ENCODE assay signal across 29 cellular contexts in genomic region chr12:33944703-33945437, GRCh38.
"Had no signal": no experiment of that assay in that cellular context is flagged by ENCODE, and none has a peak within 500 bp of the region (broad histone marks: within the 10 kb centered on the region; RNA-seq: fewer than 3 reads in every experiment).

No MANE protein-coding gene starts in this region.

- H3K27me3 ChIP-seq: body of pancreas, cardiac muscle cell, colonic mucosa, gastroesophageal sphincter, neural progenitor cell, right atrium auricular region, transverse colon, vagina had no signal

- H3K4me3 Mint-ChIP-seq: activated naive CD8-positive, alpha-beta T cell; memory B cell; natural killer cell; neural progenitor cell; T-helper 1 cell treated with Interleukin-12 subunit alpha and Interleukin-12 subunit beta and Interleukin-4 antibody, amounts not matched to agents 30 μg/mL and 1 μg/mL, for 36 hours had no signal

- H3K27me3 Mint-ChIP-seq: activated naive CD8-positive, alpha-beta T cell had no signal

- H2AFZ ChIP-seq: neural progenitor cell, parathyroid adenoma had no signal

- H3K4me3 ChIP-seq: body of pancreas, cardiac muscle cell, colonic mucosa, gastroesophageal sphincter, neural progenitor cell, right atrium auricular region, transverse colon, vagina had no signal

- H3K9me3 ChIP-seq: body of pancreas, colonic mucosa had no signal

- DNase-seq: activated CD4-positive, alpha-beta T cell treated with anti-CD3 and anti-CD28 coated beads for 4 hours; activated CD4-positive, alpha-beta T cell treated with anti-CD3 and anti-CD28 coated beads, Interleukin-2, amount 50 U/mL, for 4 hours; activated CD8-positive, alpha-beta memory T cell treated with anti-CD3 and anti-CD28 coated beads for 24 hours; activated effector memory CD4-positive, alpha-beta T cell treated with Interleukin-2 at 50 U/mL for 16 hours; activated naive CD4-positive, alpha-beta T cell treated with Interleukin-2 at 50 U/mL for 16 hours; anterior cingulate cortex; body of pancreas; cerebellar nuclear complex; colonic mucosa; effector CD8-positive, alpha-beta T cell; hippocampal formation; left cardiac atrium; natural killer cell; occipital lobe; stimulated activated CD4-positive, alpha-beta T cell treated with anti-CD3 and anti-CD28 coated beads, Interleukin-15, amount 100 ng/mL, for 24 hours; stimulated activated CD4-positive, alpha-beta T cell treated with anti-CD3 and anti-CD28 coated beads, Interleukin-2, amount 100 ng/mL, for 24 hours; stimulated activated naive CD4-positive, alpha-beta T cell; T-helper 9 cell; transverse colon had no signal

- ATAC-seq: body of pancreas, gastroesophageal sphincter, left cardiac atrium, natural killer cell had no signal

- H3K9ac ChIP-seq: neural progenitor cell, parathyroid adenoma had no signal

- H3K27ac Mint-ChIP-seq: activated naive CD8-positive, alpha-beta T cell; memory B cell; natural killer cell; neural progenitor cell; T-helper 1 cell treated with Interleukin-12 subunit alpha and Interleukin-12 subunit beta and Interleukin-4 antibody, amounts not matched to agents 30 μg/mL and 1 μg/mL, for 36 hours had no signal

- H3K36me3 Mint-ChIP-seq: memory B cell, neural progenitor cell had no signal

- H3K4me2 ChIP-seq: neural progenitor cell had no signal

- H3K36me3 ChIP-seq: cardiac muscle cell, colonic mucosa, gastroesophageal sphincter, neural progenitor cell, right atrium auricular region, transverse colon, vagina had no signal

- H3K4me1 Mint-ChIP-seq: memory B cell, natural killer cell, neural progenitor cell had no signal

- H3K27ac ChIP-seq: body of pancreas, cardiac muscle cell, colonic mucosa, gastroesophageal sphincter, neural progenitor cell, parathyroid adenoma, right atrium auricular region, transverse colon, vagina, VCaP had no signal

- H3K4me1 ChIP-seq: body of pancreas, colonic mucosa, gastroesophageal sphincter, neural progenitor cell, parathyroid adenoma, right atrium auricular region, transverse colon, vagina had no signal

- H3K79me2 ChIP-seq: parathyroid adenoma had no signal
